9 cellular contexts compared by ENCODE assay signal in the genomic region with DNA sequence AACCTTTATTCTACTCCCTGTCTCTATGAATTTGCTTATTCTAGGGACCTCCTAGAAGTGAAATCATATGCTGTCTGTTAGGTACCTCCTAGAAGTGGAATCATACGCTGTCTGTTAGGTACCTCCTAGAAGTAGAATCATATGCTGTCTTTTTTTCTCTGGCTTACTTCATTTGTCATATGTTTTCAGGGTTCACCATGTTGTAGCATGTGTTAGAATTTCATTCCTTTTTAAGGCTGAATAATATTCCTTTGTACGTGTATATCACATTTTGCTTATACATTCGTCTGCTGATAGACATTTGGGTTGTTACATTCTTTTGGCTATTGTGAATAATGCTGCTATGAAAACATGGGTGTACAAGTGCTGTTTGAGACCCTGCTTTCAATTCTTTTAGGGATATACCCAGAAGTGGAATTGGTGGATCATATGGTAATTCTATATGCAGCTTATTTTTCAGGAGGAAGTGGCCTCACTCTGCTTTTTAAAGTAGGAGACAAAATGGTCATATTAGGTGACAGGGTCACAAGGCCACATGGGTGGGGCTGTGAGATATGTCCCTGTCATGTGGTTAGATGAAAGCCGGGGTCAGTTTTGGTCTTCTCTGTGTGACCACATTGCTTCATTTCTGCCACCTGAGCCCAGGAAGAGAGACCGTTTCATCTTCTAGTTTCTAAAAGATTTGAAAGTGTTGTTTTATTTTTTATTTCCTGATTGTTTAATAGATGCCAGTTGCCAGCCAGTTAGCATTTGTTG.
DNase-seq lines count a peak whose midpoint lies in the region; ATAC-seq and TF ChIP-seq lines count a peak whose summit lies in the region.
"Had no signal": no experiment of that assay in that cellular context is flagged by ENCODE, and none has a peak within 500 bp of the region (broad histone marks: within the 10 kb centered on the region; RNA-seq: fewer than 3 reads in every experiment).

No MANE protein-coding gene starts in this region.

- intact Hi-C loops in activated CD8-positive, alpha-beta T cell treated with anti-CD3 and anti-CD28 coated beads for 36 hours (cut with micrococcal nuclease), result no loop called here

- ATAC-seq in HG02852 (IDR thresholded peaks at IDR 0.05; ENCODE audit: unreplicated experiment), result peak; percentile 73
- ATAC-seq in activated CD8-positive, alpha-beta T cell treated with anti-CD3 and anti-CD28 coated beads for 36 hours, result peak; percentile 26
- ATAC-seq in stimulated activated memory B cell treated with anti-CD40 and anti-IgM and Interleukin-4, amounts not matched to agents 10 μg/mL and 1 μg/mL and 100 μg/mL, for 72 hours, result no peak
- ATAC-seq: sciatic nerve had no signal

- peaks cover 11% of the 10 kb centered on the region for H3K36me3 Mint-ChIP-seq in activated CD8-positive, alpha-beta T cell treated with anti-CD3 and anti-CD28 coated beads for 36 hours (ENCODE audit: low read depth)
- peaks cover 34% of the 10 kb centered on the region for H3K36me3 Mint-ChIP-seq in stimulated activated memory B cell treated with anti-CD40 and anti-IgM and Interleukin-4, amounts not matched to agents 10 μg/mL and 1 μg/mL and 100 μg/mL, for 72 hours
- H3K36me3 Mint-ChIP-seq in osteocyte (ENCODE audit: unreplicated experiment), result peaks cover 13% of the 10 kb centered on the region

- H3K9me3 Mint-ChIP-seq in activated CD8-positive, alpha-beta T cell treated with anti-CD3 and anti-CD28 coated beads for 36 hours, result no peaks in the 10 kb centered on the region
- no peaks in the 10 kb centered on the region for H3K9me3 Mint-ChIP-seq in stimulated activated memory B cell treated with anti-CD40 and anti-IgM and Interleukin-4, amounts not matched to agents 10 μg/mL and 1 μg/mL and 100 μg/mL, for 72 hours
- H3K9me3 Mint-ChIP-seq in osteocyte (ENCODE audit: unreplicated experiment), result no peaks in the 10 kb centered on the region

- DNase-seq in GM19238 (ENCODE audit: insufficient read length, low spot score), result peak; percentile 37
- peak; percentile 30 for DNase-seq in activated CD8-positive, alpha-beta T cell treated with anti-CD3 and anti-CD28 coated beads for 36 hours
- DNase-seq in osteocyte (ENCODE audit: extremely low spot score, unreplicated experiment), result no peak
- DNase-seq in NCI-H2029 treated with DMSO at 0.1 percent for 48 hours (lab: John Stamatoyannopoulos, UW), result no peak
- no peak for DNase-seq in cerebellar nuclear complex (lab: John Stamatoyannopoulos, UW)
- DNase-seq: NCI-H1105 had no signal

- H3K4me1 Mint-ChIP-seq in activated CD8-positive, alpha-beta T cell treated with anti-CD3 and anti-CD28 coated beads for 36 hours (ENCODE audit: low read depth), result peaks cover 47% of the 10 kb centered on the region
- H3K4me1 Mint-ChIP-seq in stimulated activated memory B cell treated with anti-CD40 and anti-IgM and Interleukin-4, amounts not matched to agents 10 μg/mL and 1 μg/mL and 100 μg/mL, for 72 hours, result peaks cover 20% of the 10 kb centered on the region
- peaks cover 10% of the 10 kb centered on the region for H3K4me1 Mint-ChIP-seq in osteocyte (ENCODE audit: unreplicated experiment)

- no peak overlapping the region for H3K4me3 Mint-ChIP-seq in activated CD8-positive, alpha-beta T cell treated with anti-CD3 and anti-CD28 coated beads for 36 hours
- H3K4me3 Mint-ChIP-seq in stimulated activated memory B cell treated with anti-CD40 and anti-IgM and Interleukin-4, amounts not matched to agents 10 μg/mL and 1 μg/mL and 100 μg/mL, for 72 hours, result no peak overlapping the region
- no peak overlapping the region for H3K4me3 Mint-ChIP-seq in osteocyte (ENCODE audit: unreplicated experiment)

- CTCF ChIA-PET in activated CD8-positive, alpha-beta T cell treated with anti-CD3 and anti-CD28 coated beads for 36 hours (lab: Charles Lee), result interaction anchor here (0.9 kb wide), 1 partner anchor 63 kb away, joined by 3 read pairs; no protein-coding TSS in a partner anchor

- H3K27ac Mint-ChIP-seq in activated CD8-positive, alpha-beta T cell treated with anti-CD3 and anti-CD28 coated beads for 36 hours, result peak overlapping the region; percentile 14
- peak overlapping the region; percentile 69 for H3K27ac Mint-ChIP-seq in stimulated activated memory B cell treated with anti-CD40 and anti-IgM and Interleukin-4, amounts not matched to agents 10 μg/mL and 1 μg/mL and 100 μg/mL, for 72 hours
- H3K27ac Mint-ChIP-seq in osteocyte (ENCODE audit: unreplicated experiment), result no peak overlapping the region

- H3K27me3 Mint-ChIP-seq in activated CD8-positive, alpha-beta T cell treated with anti-CD3 and anti-CD28 coated beads for 36 hours, result no peaks in the 10 kb centered on the region
- no peaks in the 10 kb centered on the region for H3K27me3 Mint-ChIP-seq in stimulated activated memory B cell treated with anti-CD40 and anti-IgM and Interleukin-4, amounts not matched to agents 10 μg/mL and 1 μg/mL and 100 μg/mL, for 72 hours
- H3K27me3 Mint-ChIP-seq in osteocyte (ENCODE audit: unreplicated experiment), result no peaks in the 10 kb centered on the region

- TF ChIP-seq CTCF in activated CD8-positive, alpha-beta T cell treated with anti-CD3 and anti-CD28 coated beads for 36 hours (IDR thresholded peaks at IDR 0.05), result no peak
- no peak for TF ChIP-seq CTCF in osteocyte (IDR thresholded peaks at IDR 0.05)

- POLR2A ChIA-PET in activated CD8-positive, alpha-beta T cell treated with anti-CD3 and anti-CD28 coated beads for 36 hours (lab: Charles Lee), result interaction anchor here (0.7 kb wide), 1 partner anchor 20 kb away, joined by 3 read pairs; no protein-coding TSS in a partner anchor

Comparison
In these comparisons a context has a peak if more than half of its experiments do, and no peak if none do; other contexts are left out.
1. DNase-seq: peak in GM19238 (single experiment) and activated CD8-positive, alpha-beta T cell treated with anti-CD3 and anti-CD28 coated beads for 36 hours (single experiment); none in osteocyte (single experiment), NCI-H2029 treated with DMSO at 0.1 percent for 48 hours (single experiment) and cerebellar nuclear complex (0 of 2).